In genomic region chr13:75372923-75373841, GRCh38 we compare ENCODE assay signal across 14 cellular contexts.
DNase-seq lines count a peak whose midpoint lies in the region; ATAC-seq, FAIRE-seq and TF ChIP-seq lines count a peak whose summit lies in the region.
"Had no signal": no experiment of that assay in that cellular context is flagged by ENCODE, and none has a peak within 500 bp of the region (broad histone marks: within the 10 kb centered on the region; RNA-seq: fewer than 3 reads in every experiment).

No MANE protein-coding gene starts in this region.

- no peak overlapping the region for H3K9ac ChIP-seq in parathyroid adenoma

- no peaks in the 10 kb centered on the region for H3K9me3 ChIP-seq in parathyroid adenoma (ENCODE audit: control insufficient read depth, low read length)

- no peak for DNase-seq in H54 (ENCODE audit: insufficient read length, low spot score)
- DNase-seq in SK-MEL-5 (ENCODE audit: low read depth, low spot score), result peak; percentile 24
- DNase-seq in Right ventricle myocardium superior, result no peak
- no peak for DNase-seq in NCI-H524 (lab: John Stamatoyannopoulos, UW)
- DNase-seq in GOT3 (lab: John Stamatoyannopoulos, UW), result no peak
- DNase-seq in MV-4-11 (lab: John Stamatoyannopoulos, UW), result no peak
- no peak for DNase-seq in activated CD4-positive, alpha-beta T cell treated with anti-CD3 and anti-CD28 coated beads, Interleukin-2, amount 50 U/mL, for 1 hour
- DNase-seq: activated effector memory CD4-positive, alpha-beta T cell treated with anti-CD3 and anti-CD28 coated beads, Interleukin-2, amount 50 U/mL, for 16 hours; anterior cingulate cortex; cortex of kidney; islet precursor cell; posterior cingulate gyrus; substantia nigra had no signal

- TF ChIP-seq POLR2A in H54 (IDR thresholded peaks at IDR 0.05; ENCODE audit: low read depth, low read length), result no peak

- ATAC-seq in Right ventricle myocardium superior (ENCODE audit: poor library complexity), result peak; percentile 32

- H3K4me1 ChIP-seq in parathyroid adenoma, result peaks cover 3% of the 10 kb centered on the region

- H3K27me3 ChIP-seq in parathyroid adenoma (ENCODE audit: control insufficient read depth, insufficient read depth, low read length), result no peaks in the 10 kb centered on the region

- H3K36me3 ChIP-seq in parathyroid adenoma (ENCODE audit: control insufficient read depth, insufficient read depth, low read length), result no peaks in the 10 kb centered on the region

- in situ Hi-C loops in SK-MEL-5 (cut with HindIII; ENCODE audit: low pct_unique_long_range_greater_than_20kb, low sequenced_read_pairs), result no loop called here

- peak; percentile 45 for FAIRE-seq in H54 (lab: Jason Lieb, UNC)

- no peaks in the 10 kb centered on the region for H3K79me2 ChIP-seq in parathyroid adenoma

- no peak overlapping the region for H3K4me3 ChIP-seq in parathyroid adenoma (ENCODE audit: low read depth, low read length)

- peak overlapping the region; percentile 81 for H3K27ac ChIP-seq in parathyroid adenoma

- intact Hi-C loops in Right ventricle myocardium superior (cut with DNase I), result loop anchor here (5.0 kb wide), 1 partner anchor 109 kb away; the partner anchor contains the start of gene TBC1D4

- TF ChIP-seq CTCF in parathyroid adenoma (IDR thresholded peaks at IDR 0.05), result no peak

- peak overlapping the region; percentile 78 for H2AFZ ChIP-seq in parathyroid adenoma

- peak overlapping the region; percentile 4 for H3K4me2 ChIP-seq in parathyroid adenoma (ENCODE audit: low read length)
